In the genomic region with DNA sequence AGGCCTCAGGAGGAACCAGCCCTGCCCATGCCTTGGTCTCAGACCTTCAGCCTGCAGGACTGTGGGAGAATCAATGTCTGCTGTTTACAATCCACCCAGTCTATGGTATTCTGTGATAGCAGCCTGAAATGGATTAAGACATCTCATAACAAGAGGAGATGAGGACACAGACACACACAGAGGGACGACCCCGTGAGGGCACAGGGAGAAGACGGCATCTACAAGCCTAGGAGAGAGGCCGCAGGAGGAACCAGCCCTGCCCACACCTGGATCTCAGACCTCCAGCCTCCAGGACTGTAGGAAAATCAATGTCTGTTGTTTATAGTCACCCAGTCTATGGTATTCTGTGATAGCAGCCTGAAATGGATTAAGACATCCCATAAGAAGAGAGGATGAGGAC, we compare ENCODE assay signal across 12 cellular contexts. TPM values are rescaled to one million over a fixed set of nuclear protein-coding genes. Genes with fewer than 3 reads are reported as not detected.
DNase-seq lines count a peak whose midpoint lies in the region; ATAC-seq and TF ChIP-seq lines count a peak whose summit lies in the region.
"Had no signal": no experiment of that assay in that cellular context is flagged by ENCODE, and none has a peak within 500 bp of the region (broad histone marks: within the 10 kb centered on the region; RNA-seq: fewer than 3 reads in every experiment).

No MANE protein-coding gene starts in this region.

- peaks cover 19% of the 10 kb centered on the region for H3K36me3 ChIP-seq in Caco-2 (ENCODE audit: control insufficient read depth, insufficient read depth, low read length)

- POLR2A ChIA-PET in Caco-2 (lab: Charles Lee), result no interaction called here

- H3K4me1 Mint-ChIP-seq in Caco-2 (ENCODE audit: low read depth, unreplicated experiment) (peaks cover 8% of the 10 kb centered on the region), IgD-negative memory B cell (peaks cover 5 to 12% (median 8%) of the 10 kb centered on the region in 3 donors)
- peaks cover 29% of the 10 kb centered on the region for H3K4me1 Mint-ChIP-seq in central memory CD8-positive, alpha-beta T cell

- H3K4me3 Mint-ChIP-seq in Caco-2 (ENCODE audit: unreplicated experiment) (peak overlapping the region; percentile 55), IgD-negative memory B cell (peak overlapping the region in 3 of 4 donors; percentile 69 to 88 (median 79))
- peak overlapping the region; percentile 52 for H3K4me3 Mint-ChIP-seq in central memory CD8-positive, alpha-beta T cell

- TF ChIP-seq CTCF in Caco-2 (IDR thresholded peaks at IDR 0.05; ENCODE audit: insufficient read depth in 1 of 2, low read depth in 1 of 2, low read length in 1 of 2, severe bottlenecking in 1 of 2, unreplicated experiment in 1 of 2), result no peak

- H3K27ac Mint-ChIP-seq in Caco-2 (ENCODE audit: unreplicated experiment), result no peak overlapping the region
- peak overlapping the region in 2 of 3 donors; percentile 78 to 97 for H3K27ac Mint-ChIP-seq in IgD-negative memory B cell
- peak overlapping the region; percentile 70 for H3K27ac Mint-ChIP-seq in central memory CD8-positive, alpha-beta T cell (ENCODE audit: low read depth)

- DNase-seq in Caco-2 (no peak), posterior vena cava (ENCODE audit: low spot score) (peak; percentile 23), CD1c-positive myeloid dendritic cell (ENCODE audit: extremely low spot score) (no peak), hepatic stellate cell (ENCODE audit: low spot score) (no peak)
- DNase-seq in central memory CD8-positive, alpha-beta T cell (ENCODE audit: low spot score in 2 of 2), result no peak
- DNase-seq in stimulated activated CD8-positive, alpha-beta memory T cell treated with anti-CD3 and anti-CD28 coated beads, Interleukin-4, amount 100 ng/mL, for 48 hours, result no peak

- intact Hi-C loops in Caco-2 (cut with micrococcal nuclease; ENCODE audit: unreplicated experiment), result no loop called here
- intact Hi-C loops in posterior vena cava (cut with DNase I), result no loop called here

- H3K27me3 Mint-ChIP-seq in Caco-2 (ENCODE audit: insufficient read depth, unreplicated experiment) (no peaks in the 10 kb centered on the region), IgD-negative memory B cell (no peaks in the 10 kb centered on the region)
- H3K27me3 Mint-ChIP-seq in central memory CD8-positive, alpha-beta T cell, result no peaks in the 10 kb centered on the region

- no TSS peak for BruUV-seq in Caco-2 (replicated peaks; lab: Mats Ljungman, UMichigan)

- no peaks in the 10 kb centered on the region for H3K9me3 ChIP-seq in Caco-2
- H3K9me3 ChIP-seq: right lobe of liver, thoracic aorta had no signal

- CTCF ChIA-PET in Caco-2 (lab: Charles Lee), result no interaction called here

- H3K27me3 ChIP-seq in Caco-2 (replicated peaks; ENCODE audit: control insufficient read depth, insufficient read depth, low read length), result no peaks in the 10 kb centered on the region
- H3K27me3 ChIP-seq: cardiac muscle cell, right lobe of liver had no signal

- 0 out of 2 replicates have a peak, but pooled peaks cover 5% of the 10 kb centered on the region for H3K4me1 ChIP-seq in Caco-2

- no peaks in the 10 kb centered on the region for H3K9me3 Mint-ChIP-seq in Caco-2 (ENCODE audit: unreplicated experiment)
- no peaks in the 10 kb centered on the region for H3K9me3 Mint-ChIP-seq in IgD-negative memory B cell
- no peaks in the 10 kb centered on the region for H3K9me3 Mint-ChIP-seq in central memory CD8-positive, alpha-beta T cell

- no peak for ATAC-seq in central memory CD8-positive, alpha-beta T cell (replicated peaks; ENCODE audit: extremely low read depth, poor library complexity, severe bottlenecking)
- ATAC-seq: right lobe of liver had no signal

- no peak overlapping the region for H3K4me3 ChIP-seq in Caco-2 (ENCODE audit: low read depth, low read length)
- H3K4me3 ChIP-seq: cardiac muscle cell, right lobe of liver, thoracic aorta had no signal

- H3K36me3 Mint-ChIP-seq in Caco-2 (ENCODE audit: insufficient read depth, unreplicated experiment) (peaks cover 98% of the 10 kb centered on the region), IgD-negative memory B cell (peaks cover 10% of the 10 kb centered on the region)
- peaks cover 80% of the 10 kb centered on the region for H3K36me3 Mint-ChIP-seq in central memory CD8-positive, alpha-beta T cell (ENCODE audit: insufficient read depth)

RNA-seq across cellular contexts. Expression of gene SLC25A6, which starts 3.3 kb away (rescaled TPM):
- 450 and 455 TPM in 2 replicates for total RNA-seq in Caco-2 (2022)
- polyA plus RNA-seq in IgD-negative memory B cell, result 881 TPM
- total RNA-seq in posterior vena cava, result 100 to 1,000 TPM; 204 to 218 TPM

RNA-seq across cellular contexts. Expression of gene IL3RA, which starts 52.1 kb away (rescaled TPM):
- total RNA-seq in Caco-2 (2022), result 0.21 TPM in 1 of 2 replicates, not detected in the other
- 0.66 TPM for polyA plus RNA-seq in IgD-negative memory B cell
- total RNA-seq in posterior vena cava, result 1 to 10 TPM; 5.4 to 5.6 TPM
- total RNA-seq: cardiac muscle cell, HT1080, OCI-LY7 had no signal
